Comparison of ENCODE assay signal across 8 cellular contexts in the genomic region with DNA sequence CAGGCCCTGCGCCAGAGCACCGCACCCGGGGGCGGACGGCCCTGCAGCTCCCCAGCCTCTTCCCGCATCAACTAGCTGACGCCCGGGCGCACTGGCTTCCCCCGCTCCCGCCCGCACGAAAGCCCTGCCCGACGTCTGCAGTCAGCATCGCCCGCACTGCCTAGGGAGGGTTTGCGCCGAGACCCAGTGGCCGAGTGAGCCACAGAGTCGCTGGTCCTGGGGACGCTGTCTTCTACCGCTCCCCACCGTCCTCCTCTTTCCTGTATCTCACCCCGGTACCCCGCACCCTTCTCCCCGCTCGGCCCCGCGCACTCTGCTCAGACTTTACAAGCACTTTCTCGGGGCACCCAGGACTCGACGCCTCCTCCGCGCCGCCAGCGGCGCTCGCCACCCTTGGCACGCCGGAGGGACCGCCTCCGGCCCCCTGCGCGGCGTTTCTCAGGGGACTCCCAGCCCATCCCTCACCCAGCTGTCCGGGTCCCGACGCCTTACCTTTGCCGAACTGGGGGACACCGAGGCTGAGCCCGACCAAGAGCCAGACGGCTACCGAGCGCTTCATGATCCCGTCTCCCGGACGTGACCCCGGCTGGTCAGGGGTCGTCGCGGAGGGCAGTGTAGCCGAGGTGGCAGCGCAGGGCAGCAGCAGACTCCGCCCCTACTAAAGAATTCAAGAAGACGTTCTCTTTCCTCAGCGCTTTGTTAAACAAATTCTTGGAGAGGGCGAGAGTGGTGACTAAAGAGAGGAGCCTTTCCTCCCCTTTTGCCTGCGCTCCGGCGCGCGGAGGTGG. TPM values are rescaled to one million over a fixed set of nuclear protein-coding genes. Genes with fewer than 3 reads are reported as not detected.
A peak's percentile ranks its signal among the peaks of the same experiment; 100 is the strongest.
DNase-seq lines count a peak whose midpoint lies in the region; ATAC-seq and TF ChIP-seq lines count a peak whose summit lies in the region.

No MANE protein-coding gene starts in this region.

- intact Hi-C loops in adrenal gland (cut with DNase I) (loop anchor here in 1 of 2 donors (10.0 kb wide), 1 partner anchor 99 kb away; no protein-coding TSS in a partner anchor), left ventricle myocardium inferior (cut with micrococcal nuclease) (loop anchor here (10.0 kb wide), 1 partner anchor 109 kb away; no protein-coding TSS in a partner anchor), prostate gland (cut with DNase I) (no loop called here), natural killer cell (cut with micrococcal nuclease) (no loop called here)

- H3K27ac Mint-ChIP-seq in natural killer cell: no peak overlapping the region

- H3K4me1 Mint-ChIP-seq in natural killer cell: peaks cover 0 to 6% of the 10 kb centered on the region in 2 donors

- no peak for TF ChIP-seq POLR2A in adrenal gland (IDR thresholded peaks at IDR 0.05)
- TF ChIP-seq POLR2A in prostate gland (IDR thresholded peaks at IDR 0.05): no peak

- H3K9me3 Mint-ChIP-seq in natural killer cell: peaks cover 0 to 2% of the 10 kb centered on the region in 2 donors

- H3K27ac ChIP-seq in HL-60 (replicated peaks) (no peak overlapping the region), adrenal gland (peak overlapping the region in 3 of 5 donors; percentile 41 to 54 (median 51)), left ventricle myocardium inferior (replicated peaks) (no peak overlapping the region), prostate gland (peak overlapping the region in 1 of 2 donors; percentile 18)

- no peaks in the 10 kb centered on the region for H3K36me3 Mint-ChIP-seq in natural killer cell

- ATAC-seq in natural killer cell: no peak
- ATAC-seq in HG03039 (IDR thresholded peaks at IDR 0.05; ENCODE audit: unreplicated experiment): no peak

- no peaks in the 10 kb centered on the region for H3K9me3 ChIP-seq in adrenal gland (replicated peaks in 1 of 3)
- H3K9me3 ChIP-seq in left ventricle myocardium inferior (replicated peaks): no peaks in the 10 kb centered on the region
- no peaks in the 10 kb centered on the region for H3K9me3 ChIP-seq in prostate gland

- H3K27me3 Mint-ChIP-seq in natural killer cell (ENCODE audit: low read depth in 2 of 2): peaks cover 26 to 32% of the 10 kb centered on the region in 2 donors

- H3K4me1 ChIP-seq in adrenal gland (replicated peaks in 1 of 2) (no peaks in the 10 kb centered on the region), left ventricle myocardium inferior (peaks cover 34% of the 10 kb centered on the region), prostate gland (replicated peaks) (no peaks in the 10 kb centered on the region)

- no peak for DNase-seq in HL-60 (ENCODE audit: low read depth in 1 of 2, low spot score in 1 of 2)
- DNase-seq in adrenal gland: peak in 6 of 7 donors; percentile 9 to 54 (median 24)
- no peak for DNase-seq in left ventricle myocardium inferior
- no peak for DNase-seq in prostate gland (ENCODE audit: low spot score)
- no peak for DNase-seq in effector CD8-positive, alpha-beta T cell (lab: John Stamatoyannopoulos, UW)
- no peak for DNase-seq in stimulated activated CD4-positive, alpha-beta T cell treated with anti-CD3 and anti-CD28 coated beads, Interleukin-2, amount 100 ng/mL, for 48 hours
- DNase-seq in natural killer cell: no peak

- H3K4me3 ChIP-seq in HL-60 (replicated peaks; ENCODE audit: insufficient read depth, low read length) (peak overlapping the region; percentile 64), adrenal gland (peak overlapping the region in 3 of 4 donors; percentile 6 to 59 (median 41)), left ventricle myocardium inferior (peak overlapping the region; percentile 67), prostate gland (peak overlapping the region; percentile 27 to 30)

- H3K27me3 ChIP-seq in HL-60 (ENCODE audit: insufficient read depth, poor library complexity, severe bottlenecking): no peaks in the 10 kb centered on the region
- H3K27me3 ChIP-seq in adrenal gland: peaks cover 16% of the 10 kb centered on the region
- H3K27me3 ChIP-seq in left ventricle myocardium inferior (ENCODE audit: low read depth): peaks cover 68% of the 10 kb centered on the region
- H3K27me3 ChIP-seq in prostate gland (replicated peaks; ENCODE audit: insufficient read depth): peaks cover 10% of the 10 kb centered on the region

- TF ChIP-seq CTCF in HL-60 (IDR thresholded peaks at IDR 0.05; ENCODE audit: insufficient read depth, low read length): no peak
- no peak for TF ChIP-seq CTCF in adrenal gland (IDR thresholded peaks at IDR 0.05)
- TF ChIP-seq CTCF in left ventricle myocardium inferior (IDR thresholded peaks at IDR 0.05; ENCODE audit: borderline replicate concordance): no peak
- no peak for TF ChIP-seq CTCF in prostate gland (IDR thresholded peaks at IDR 0.05)
- TF ChIP-seq CTCF in natural killer cell (IDR thresholded peaks at IDR 0.05): no peak

- no peak overlapping the region for H3K4me3 Mint-ChIP-seq in natural killer cell

- WGBS in adrenal gland, 4 donors: 0 to 1% (median 0%) methylated on average over 5 to 73 of the region's 73 CpGs
- under 1% methylated on average over 63 of the region's 73 CpGs for WGBS in prostate gland

- no peaks in the 10 kb centered on the region for H3K36me3 ChIP-seq in adrenal gland (replicated peaks in 1 of 2)
- H3K36me3 ChIP-seq in left ventricle myocardium inferior: no peaks in the 10 kb centered on the region
- no peaks in the 10 kb centered on the region for H3K36me3 ChIP-seq in prostate gland

RNA-seq across cellular contexts. Expression of a gene that starts 0.7 kb away (rescaled TPM):
- total RNA-seq in adrenal gland (10 to 100 TPM in 7 of 8 donors, 1 to 10 TPM in 1; 8.7 to 59.7 (median 18.3) TPM), left ventricle myocardium inferior (3.5 TPM), prostate gland (1 to 10 TPM; 4.6 to 5.5 TPM), natural killer cell (not detected)
- polyA plus RNA-seq in adrenal gland: 1 to 10 TPM; 5.5 to 8.8 (median 8.7) TPM

Comparison
In these comparisons a context has a peak if more than half of its experiments do, and no peak if none do; other contexts are left out.
1. DNase-seq: peak in adrenal gland (6 of 7); none in HL-60 (0 of 2), left ventricle myocardium inferior (single experiment), prostate gland (single experiment), effector CD8-positive, alpha-beta T cell (single experiment), stimulated activated CD4-positive, alpha-beta T cell treated with anti-CD3 and anti-CD28 coated beads, Interleukin-2, amount 100 ng/mL, for 48 hours (0 of 2) and natural killer cell (single experiment).
2. H3K27ac ChIP-seq: peak in adrenal gland (3 of 5); none in HL-60 (single experiment) and left ventricle myocardium inferior (single experiment).
3. Peak in every context shown above with its lines, with median percentiles within 50 percentile points of each other: H3K4me3 ChIP-seq.